Comparison of ENCODE assay signal across 23 cellular contexts in the genomic region with DNA sequence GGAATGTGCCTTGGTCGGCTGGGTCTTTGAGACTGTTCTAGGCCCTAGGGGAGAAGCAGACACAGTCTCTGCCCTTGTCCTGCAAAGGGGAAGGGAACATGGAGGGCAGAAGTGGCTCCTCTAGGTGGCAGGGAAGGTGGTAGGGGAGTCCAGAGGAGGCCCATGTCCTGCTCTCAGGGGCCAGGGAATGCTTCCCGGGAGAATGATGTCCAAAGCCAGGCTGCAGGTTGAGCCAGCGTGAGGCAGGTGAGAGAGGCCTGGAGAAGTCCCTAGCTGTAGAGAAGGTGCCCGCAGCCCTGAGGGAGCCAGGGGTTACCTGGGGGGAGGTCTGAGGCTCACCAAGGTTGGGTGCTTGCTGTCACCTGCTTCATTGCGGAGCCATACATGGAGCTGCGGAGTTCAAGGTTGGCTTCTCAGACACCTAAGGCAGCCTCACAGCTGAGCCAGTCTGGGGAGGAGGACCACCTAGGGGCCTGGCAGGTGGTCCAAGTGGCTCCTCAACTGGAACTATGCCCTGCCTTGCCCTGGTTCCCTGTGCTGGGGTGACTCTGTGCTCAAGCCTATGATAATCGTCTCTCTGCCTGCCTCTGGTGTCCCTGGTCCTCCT. TPM values are rescaled to one million over a fixed set of nuclear protein-coding genes. Genes with fewer than 3 reads are reported as not detected.
"Had no signal": no experiment of that assay in that cellular context is flagged by ENCODE, and none has a peak within 500 bp of the region (broad histone marks: within the 10 kb centered on the region; RNA-seq: fewer than 3 reads in every experiment).

No MANE protein-coding gene starts in this region.

- H3K9me3 ChIP-seq: esophagus muscularis mucosa, left lung, lower lobe of right lung, right lobe of liver had no signal

- DNase-seq: activated CD4-positive, alpha-beta T cell treated with anti-CD3 and anti-CD28 coated beads for 1 hour; activated CD4-positive, alpha-beta T cell treated with anti-CD3 and anti-CD28 coated beads, Interleukin-2, amount 50 U/mL, for 1 hour; activated CD8-positive, alpha-beta T cell treated with anti-CD3 and anti-CD28 coated beads for 36 hours; activated gamma-delta T cell treated with Interleukin-2 at 50 U/mL for 16 hours; activated naive CD4-positive, alpha-beta T cell treated with anti-CD3 and anti-CD28 coated beads, Interleukin-2, amount 50 U/mL, for 16 hours; amniotic stem cell; brain microvascular endothelial cell; caudate nucleus; foreskin keratinocyte; left lung; lower lobe of right lung; mesenchymal stem cell; occipital lobe; small intestine; stimulated activated CD4-positive, alpha-beta T cell treated with anti-CD3 and anti-CD28 coated beads, Interleukin-4, amount 100 ng/mL, for 24 hours; stimulated activated naive CD8-positive, alpha-beta T cell treated with anti-CD3 and anti-CD28 coated beads, Interleukin-15, amount 100 ng/mL, for 72 hours; substantia nigra; T-helper 2 cell had no signal

- H3K27ac ChIP-seq: brain microvascular endothelial cell, esophagus muscularis mucosa, foreskin keratinocyte, left lung, lower lobe of right lung, right lobe of liver had no signal

- ATAC-seq: activated CD8-positive, alpha-beta T cell treated with anti-CD3 and anti-CD28 coated beads for 36 hours; foreskin keratinocyte; left lung; lower lobe of right lung; right lobe of liver; stimulated activated effector memory CD8-positive, alpha-beta T cell treated with anti-CD3 and anti-CD28 coated beads, Interleukin-12 subunit alpha, Interleukin-12 subunit beta, amount 100 ng/mL, for 72 hours; stimulated activated naive CD8-positive, alpha-beta T cell treated with anti-CD3 and anti-CD28 coated beads, Interleukin-15, amount 100 ng/mL, for 72 hours had no signal

- H3K4me1 ChIP-seq: foreskin keratinocyte, left lung, lower lobe of right lung, right lobe of liver had no signal

- H3K27me3 ChIP-seq: left lung, right lobe of liver had no signal

- H3K4me3 ChIP-seq: esophagus muscularis mucosa, left lung, lower lobe of right lung, right lobe of liver had no signal

- H3K36me3 ChIP-seq: brain microvascular endothelial cell, esophagus muscularis mucosa, left lung, lower lobe of right lung, right lobe of liver had no signal

RNA-seq across cellular contexts. Expression of gene SMIM38, which starts 46.1 kb away (rescaled TPM):
- total RNA-seq: astrocyte, foreskin keratinocyte, glomerular endothelial cell, lower lobe of right lung, right lobe of liver had no signal
